ENCODE assay signal across 8 cellular contexts in genomic region chr2:23532311-23533013, GRCh38.
DNase-seq lines count a peak whose midpoint lies in the region; ATAC-seq and TF ChIP-seq lines count a peak whose summit lies in the region.

No MANE protein-coding gene starts in this region.

- peak; percentile 77 to 80 for ATAC-seq in naive thymus-derived CD8-positive, alpha-beta T cell
- ATAC-seq in GM21576 (IDR thresholded peaks at IDR 0.05; ENCODE audit: unreplicated experiment): no peak

- TF ChIP-seq CTCF in breast epithelium (IDR thresholded peaks at IDR 0.05) (no peak), MCF 10A (IDR thresholded peaks at IDR 0.05; ENCODE audit: unreplicated experiment) (no peak), foreskin fibroblast (IDR thresholded peaks at IDR 0.05; ENCODE audit: low read depth, low read length) (no peak)

- H3K27me3 Mint-ChIP-seq in MCF 10A (ENCODE audit: insufficient read depth, unreplicated experiment) (no peaks in the 10 kb centered on the region), IgD-negative memory B cell (peaks cover 2% of the 10 kb centered on the region)
- no peaks in the 10 kb centered on the region for H3K27me3 Mint-ChIP-seq in naive thymus-derived CD8-positive, alpha-beta T cell

- intact Hi-C loops in breast epithelium (cut with DNase I; ENCODE audit: low total_unique reads) (no loop called here), MCF 10A (cut with micrococcal nuclease) (no loop called here)

- no peaks in the 10 kb centered on the region for H3K9me3 Mint-ChIP-seq in MCF 10A (ENCODE audit: unreplicated experiment)
- H3K9me3 Mint-ChIP-seq in IgD-negative memory B cell: no peaks in the 10 kb centered on the region
- peaks cover 0 to 3% (median 0%) of the 10 kb centered on the region in 9 donors for H3K9me3 Mint-ChIP-seq in naive thymus-derived CD8-positive, alpha-beta T cell

- H3K4me3 Mint-ChIP-seq in MCF 10A (ENCODE audit: unreplicated experiment): no peak overlapping the region
- H3K4me3 Mint-ChIP-seq in IgD-negative memory B cell: peak overlapping the region; percentile 13 to 66 (median 56)
- H3K4me3 Mint-ChIP-seq in naive thymus-derived CD8-positive, alpha-beta T cell: peak overlapping the region; percentile 89 to 100 (median 91)

- H3K27ac ChIP-seq in breast epithelium: peak overlapping the region; percentile 29 to 78

- H3K4me3 ChIP-seq in breast epithelium (peak overlapping the region in 1 of 3 donors; percentile 37), foreskin fibroblast (ENCODE audit: low read depth in 1 of 2, low read length in 2 of 2) (no peak overlapping the region)

- POLR2A ChIA-PET in MCF 10A (lab: Yijun Ruan, JAX): no interaction called here
- POLR2A ChIA-PET in naive thymus-derived CD8-positive, alpha-beta T cell (lab: Charles Lee): interaction anchor here (0.6 to 1.1 kb wide), 3 partner anchors 22 to 146 kb away, joined by 3 to 4 read pairs (median 3); no protein-coding TSS in a partner anchor

- H3K27me3 ChIP-seq in breast epithelium: no peaks in the 10 kb centered on the region

- H3K27ac Mint-ChIP-seq in MCF 10A (ENCODE audit: low read depth, unreplicated experiment) (no peak overlapping the region), IgD-negative memory B cell (peak overlapping the region in 2 of 3 donors; percentile 65 to 92)
- H3K27ac Mint-ChIP-seq in naive thymus-derived CD8-positive, alpha-beta T cell: peak overlapping the region; percentile 95 to 99 (median 98)

- no peaks in the 10 kb centered on the region for H3K9me3 ChIP-seq in breast epithelium

- H3K4me1 Mint-ChIP-seq in MCF 10A (ENCODE audit: insufficient read depth, unreplicated experiment) (peaks cover 15% of the 10 kb centered on the region), IgD-negative memory B cell (peaks cover 3 to 9% (median 6%) of the 10 kb centered on the region in 3 donors)
- peaks cover 29 to 70% (median 55%) of the 10 kb centered on the region in 4 donors for H3K4me1 Mint-ChIP-seq in naive thymus-derived CD8-positive, alpha-beta T cell

- TF ChIP-seq POLR2A in breast epithelium (IDR thresholded peaks at IDR 0.05): no peak

- H3K4me1 ChIP-seq in breast epithelium: no peaks in the 10 kb centered on the region

- CTCF ChIA-PET in MCF 10A (lab: Yijun Ruan, JAX): interaction anchor here (0.5 to 0.6 kb wide), 2 partner anchors 229 to 1953 kb away, joined by 3 to 4 read pairs; no protein-coding TSS in a partner anchor

- H3K36me3 Mint-ChIP-seq in MCF 10A (ENCODE audit: insufficient read depth, unreplicated experiment) (peaks cover 8% of the 10 kb centered on the region), IgD-negative memory B cell (no peaks in the 10 kb centered on the region)
- no peaks in the 10 kb centered on the region for H3K36me3 Mint-ChIP-seq in naive thymus-derived CD8-positive, alpha-beta T cell

- no TSS peak for BruUV-seq in MCF 10A (replicated peaks; lab: Mats Ljungman, UMichigan)

- DNase-seq in breast epithelium (ENCODE audit: low spot score in 2 of 2): no peak
- no peak for DNase-seq in MCF 10A (ENCODE audit: unreplicated experiment)
- peak; percentile 21 for DNase-seq in activated T-cell treated with anti-CD3 and anti-CD28 coated beads for 48 hours (ENCODE audit: low read depth)
- DNase-seq in naive thymus-derived CD8-positive, alpha-beta T cell: peak; percentile 18 to 74 (median 52)
- no peak for DNase-seq in foreskin fibroblast
- DNase-seq in RKO (ENCODE audit: low spot score): no peak

- no peaks in the 10 kb centered on the region for H3K36me3 ChIP-seq in breast epithelium

Comparison
In these comparisons a context has a peak if more than half of its experiments do, and no peak if none do; other contexts are left out.
1. DNase-seq: peak in activated T-cell treated with anti-CD3 and anti-CD28 coated beads for 48 hours (single experiment) and naive thymus-derived CD8-positive, alpha-beta T cell (10 of 10); none in breast epithelium (0 of 2), MCF 10A (single experiment), foreskin fibroblast (0 of 2) and RKO (single experiment).